ENCODE assay signal across 23 cellular contexts in genomic region chr11:2896047-2896446, GRCh38. TPM values are rescaled to one million over a fixed set of nuclear protein-coding genes. Genes with fewer than 3 reads are reported as not detected.
DNase-seq lines count a peak whose midpoint lies in the region; ATAC-seq, FAIRE-seq and TF ChIP-seq lines count a peak whose summit lies in the region.
"Had no signal": no experiment of that assay in that cellular context is flagged by ENCODE, and none has a peak within 500 bp of the region (broad histone marks: within the 10 kb centered on the region; RNA-seq: fewer than 3 reads in every experiment).

No MANE protein-coding gene starts in this region.

- H3K4me3 Mint-ChIP-seq in effector memory CD8-positive, alpha-beta T cell = no peak overlapping the region
- no peak overlapping the region for H3K4me3 Mint-ChIP-seq in stimulated activated effector memory CD8-positive, alpha-beta T cell treated with anti-CD3 and anti-CD28 coated beads, Interleukin-12 subunit alpha, Interleukin-12 subunit beta, amount 100 ng/mL, for 72 hours
- H3K4me3 Mint-ChIP-seq in stimulated activated memory B cell treated with anti-CD40 and anti-IgM and Interleukin-4, amounts not matched to agents 10 μg/mL and 1 μg/mL and 100 μg/mL, for 72 hours = no peak overlapping the region
- H3K4me3 Mint-ChIP-seq: IgD-negative memory B cell had no signal

- WGBS in HepG2 (ENCODE audit: low lambda C conversion rate) = 41% methylated on average over 6 of the region's 9 CpGs
- WGBS in right lobe of liver (ENCODE audit: insufficient coverage, low coverage, low lambda C conversion rate, missing lambda C conversion rate) = 77% methylated on average over 5 of the region's 9 CpGs

- no peak overlapping the region for H3K4me2 ChIP-seq in HepG2 (ENCODE audit: low read depth, low read length)

- in situ Hi-C loops in HepG2 (cut with HindIII; ENCODE audit: extremely low pct_ligation_motif_present, low pct_unique_long_range_greater_than_20kb) = loop anchor here (5.0 kb wide), 2 partner anchors 204 to 464 kb away; no protein-coding TSS in a partner anchor

- no peak for ATAC-seq in HepG2
- no peak for ATAC-seq in right lobe of liver
- no peak for ATAC-seq in effector memory CD8-positive, alpha-beta T cell (replicated peaks)
- ATAC-seq in stimulated activated effector memory CD8-positive, alpha-beta T cell treated with anti-CD3 and anti-CD28 coated beads, Interleukin-12 subunit alpha, Interleukin-12 subunit beta, amount 100 ng/mL, for 72 hours = no peak
- ATAC-seq in stimulated activated memory B cell treated with anti-CD40 and anti-IgM and Interleukin-4, amounts not matched to agents 10 μg/mL and 1 μg/mL and 100 μg/mL, for 72 hours = no peak
- ATAC-seq: Panc1 had no signal

- no TSS peak for BruUV-seq in HepG2 (replicated peaks; lab: Mats Ljungman, UMichigan)

- H3K4me1 ChIP-seq in HepG2 (ENCODE audit: insufficient read depth, low read length) = peaks cover 15% of the 10 kb centered on the region
- H3K4me1 ChIP-seq in right lobe of liver = peaks cover 0 to 18% (median 9%) of the 10 kb centered on the region in 4 donors

- no peak overlapping the region for H3K4me3 ChIP-seq in HepG2 (replicated peaks in 1 of 3; ENCODE audit: insufficient read depth in 1 of 3, low read depth in 2 of 3, low read length in 3 of 3)
- no peak overlapping the region for H3K4me3 ChIP-seq in right lobe of liver
- H3K4me3 ChIP-seq: SJSA1 had no signal

- H3K79me2 ChIP-seq in HepG2 (ENCODE audit: insufficient read depth, low read length) = no peaks in the 10 kb centered on the region

- POLR2A ChIA-PET in HepG2 (lab: Yijun Ruan, JAX) (no interaction called here), RWPE1 (lab: Yijun Ruan, JAX; ENCODE audit: low non-redundant PET) (no interaction called here)

- H3K9me3 Mint-ChIP-seq in effector memory CD8-positive, alpha-beta T cell = no peaks in the 10 kb centered on the region
- H3K9me3 Mint-ChIP-seq in stimulated activated effector memory CD8-positive, alpha-beta T cell treated with anti-CD3 and anti-CD28 coated beads, Interleukin-12 subunit alpha, Interleukin-12 subunit beta, amount 100 ng/mL, for 72 hours = no peaks in the 10 kb centered on the region
- H3K9me3 Mint-ChIP-seq in stimulated activated memory B cell treated with anti-CD40 and anti-IgM and Interleukin-4, amounts not matched to agents 10 μg/mL and 1 μg/mL and 100 μg/mL, for 72 hours = no peaks in the 10 kb centered on the region
- H3K9me3 Mint-ChIP-seq: IgD-negative memory B cell had no signal

- H3K27ac ChIP-seq in HepG2 (ENCODE audit: extremely low read length, insufficient read depth, low read length) (no peak overlapping the region), right lobe of liver (no peak overlapping the region), RWPE1 (peak overlapping the region; percentile 94)
- H3K27ac ChIP-seq: SJSA1 had no signal

- peaks cover 11% of the 10 kb centered on the region for H3K36me3 Mint-ChIP-seq in effector memory CD8-positive, alpha-beta T cell (ENCODE audit: insufficient read depth)
- H3K36me3 Mint-ChIP-seq in stimulated activated effector memory CD8-positive, alpha-beta T cell treated with anti-CD3 and anti-CD28 coated beads, Interleukin-12 subunit alpha, Interleukin-12 subunit beta, amount 100 ng/mL, for 72 hours = no peaks in the 10 kb centered on the region
- no peaks in the 10 kb centered on the region for H3K36me3 Mint-ChIP-seq in stimulated activated memory B cell treated with anti-CD40 and anti-IgM and Interleukin-4, amounts not matched to agents 10 μg/mL and 1 μg/mL and 100 μg/mL, for 72 hours
- H3K36me3 Mint-ChIP-seq: IgD-negative memory B cell had no signal

- H4K20me1 ChIP-seq in HepG2 (ENCODE audit: insufficient read depth, low read length) = no peaks in the 10 kb centered on the region

- H3K4me1 Mint-ChIP-seq in effector memory CD8-positive, alpha-beta T cell (ENCODE audit: low read depth in 2 of 2) = peaks cover 40 to 43% of the 10 kb centered on the region in 2 donors
- peaks cover 44% of the 10 kb centered on the region for H3K4me1 Mint-ChIP-seq in stimulated activated effector memory CD8-positive, alpha-beta T cell treated with anti-CD3 and anti-CD28 coated beads, Interleukin-12 subunit alpha, Interleukin-12 subunit beta, amount 100 ng/mL, for 72 hours
- H3K4me1 Mint-ChIP-seq in stimulated activated memory B cell treated with anti-CD40 and anti-IgM and Interleukin-4, amounts not matched to agents 10 μg/mL and 1 μg/mL and 100 μg/mL, for 72 hours = peaks cover 37% of the 10 kb centered on the region

- intact Hi-C loops in HepG2 (cut with micrococcal nuclease; ENCODE audit: unreplicated experiment) (no loop called here), right lobe of liver (cut with DNase I) (no loop called here)

- H2AFZ ChIP-seq in HepG2 (ENCODE audit: low read length) = no peak overlapping the region

- no peak overlapping the region for H3K9ac ChIP-seq in HepG2 (ENCODE audit: insufficient read depth, low read depth, low read length)

- H3K27me3 ChIP-seq in HepG2 (ENCODE audit: control insufficient read depth in 1 of 2, insufficient read depth in 2 of 2, low read length in 2 of 2) (peaks cover 0 to 8% of the 10 kb centered on the region in 2 experiments; a peak in 4 of 5 replicates), right lobe of liver (no peaks in the 10 kb centered on the region)
- H3K27me3 ChIP-seq: SJSA1 had no signal

- no peak for TF ChIP-seq CTCF in HepG2 (CRISPR knock-in tag; IDR thresholded peaks at IDR 0.05)
- TF ChIP-seq CTCF in right lobe of liver (IDR thresholded peaks at IDR 0.05) = no peak
- TF ChIP-seq CTCF in RWPE1 (conservative IDR thresholded peaks at IDR 0.05; ENCODE audit: low read depth) = no peak

- CTCF ChIA-PET in HepG2 (lab: Yijun Ruan, JAX; ENCODE audit: low intra/inter-chr PET ratio, low total read pairs) = no interaction called here
- CTCF ChIA-PET in RWPE1 (lab: Yijun Ruan, JAX) = interaction anchor here (0.6 to 12.4 kb wide), 2 partner anchors 363 to 369 kb away, joined by 4 to 324 read pairs; no protein-coding TSS in a partner anchor

- H3K27ac Mint-ChIP-seq in effector memory CD8-positive, alpha-beta T cell = peak overlapping the region; percentile 66 to 81
- peak overlapping the region; percentile 81 for H3K27ac Mint-ChIP-seq in stimulated activated effector memory CD8-positive, alpha-beta T cell treated with anti-CD3 and anti-CD28 coated beads, Interleukin-12 subunit alpha, Interleukin-12 subunit beta, amount 100 ng/mL, for 72 hours
- no peak overlapping the region for H3K27ac Mint-ChIP-seq in stimulated activated memory B cell treated with anti-CD40 and anti-IgM and Interleukin-4, amounts not matched to agents 10 μg/mL and 1 μg/mL and 100 μg/mL, for 72 hours
- H3K27ac Mint-ChIP-seq: IgD-negative memory B cell had no signal

- H3K36me3 ChIP-seq in HepG2 (replicated peaks in 1 of 2; ENCODE audit: control insufficient read depth in 1 of 2, insufficient read depth in 2 of 2, low read length in 2 of 2) (no peaks in the 10 kb centered on the region), right lobe of liver (no peaks in the 10 kb centered on the region)
- H3K36me3 ChIP-seq: SJSA1 had no signal

- no peak for TF ChIP-seq RAD21 in HepG2 (CRISPR knock-in tag; IDR thresholded peaks at IDR 0.05)

- no peak for DNase-seq in HepG2 (ENCODE audit: low spot score)
- DNase-seq in right lobe of liver = no peak
- no peak for DNase-seq in RWPE1 (ENCODE audit: low spot score)
- DNase-seq in effector memory CD8-positive, alpha-beta T cell = no peak
- no peak for DNase-seq in stimulated activated effector memory CD8-positive, alpha-beta T cell treated with anti-CD3 and anti-CD28 coated beads, Interleukin-12 subunit alpha, Interleukin-12 subunit beta, amount 100 ng/mL, for 72 hours (ENCODE audit: low spot score in 2 of 2)
- no peak for DNase-seq in activated CD4-positive, alpha-beta T cell treated with anti-CD3 and anti-CD28 coated beads, Interleukin-2, amount 50 U/mL, for 1 hour
- DNase-seq: C1 segment of cervical spinal cord, DMS53, GDM1, Kasumi-1, NCI-H1694 treated with DMSO at 0.1 percent for 48 hours, NCI-H2081 treated with DMSO at 0.1 percent for 48 hours, NCI-H2171 treated with DMSO at 0.1 percent for 48 hours, NCI-H524 treated with DMSO at 0.1 percent for 48 hours, NCI-H82 had no signal

- TF ChIP-seq POLR2A in HepG2 (IDR thresholded peaks at IDR 0.05; ENCODE audit: insufficient read depth in 1 of 2, low read depth in 2 of 2, low read length in 2 of 2) (no peak), right lobe of liver (IDR thresholded peaks at IDR 0.05) (no peak)

- no peak for TF ChIP-seq EP300 in HepG2 (IDR thresholded peaks at IDR 0.05; ENCODE audit: low read depth in 2 of 2, low read length in 2 of 2)
- no peak for TF ChIP-seq EP300 in HepG2 (CRISPR knock-in tag; IDR thresholded peaks at IDR 0.05; ENCODE audit: borderline replicate concordance)

- no peaks in the 10 kb centered on the region for H3K27me3 Mint-ChIP-seq in effector memory CD8-positive, alpha-beta T cell
- no peaks in the 10 kb centered on the region for H3K27me3 Mint-ChIP-seq in stimulated activated memory B cell treated with anti-CD40 and anti-IgM and Interleukin-4, amounts not matched to agents 10 μg/mL and 1 μg/mL and 100 μg/mL, for 72 hours
- H3K27me3 Mint-ChIP-seq: IgD-negative memory B cell had no signal

- no peak for FAIRE-seq in HepG2 (lab: Jason Lieb, UNC)
- FAIRE-seq: D721Med, GM18507, GM19239, HTR-8/SVneo had no signal

- H3K9me3 ChIP-seq in HepG2 (ENCODE audit: low read length) (no peaks in the 10 kb centered on the region), right lobe of liver (no peaks in the 10 kb centered on the region)
- H3K9me3 ChIP-seq: SJSA1 had no signal

RNA-seq across cellular contexts. Expression of gene CDKN1C, which starts 10.5 kb away (rescaled TPM):
- total RNA-seq in HepG2 (2016; rRNA removed; fragmentation: Illumina TruSeq; extraction: Trizol) = not detected in 2 replicates
- total RNA-seq in HepG2 (2016; cell fraction: cytosol; rRNA removed; fragmentation: Illumina TruSeq; extraction: Trizol; ENCODE audit: low read depth) = not detected in 2 replicates
- total RNA-seq in HepG2 (2016; cell fraction: insoluble cytoplasmic fraction; rRNA removed; fragmentation: Illumina TruSeq; extraction: Trizol) = not detected in 2 replicates
- total RNA-seq in HepG2 (2016; cell fraction: membrane; rRNA removed; fragmentation: Illumina TruSeq; extraction: Trizol) = not detected in 2 replicates
- not detected in 2 replicates for total RNA-seq in HepG2 (2016; cell fraction: nucleus; rRNA removed; fragmentation: Illumina TruSeq; extraction: Trizol)
- polyA plus RNA-seq in HepG2 (2011; rRNA removed) = not detected in 2 replicates
- polyA plus RNA-seq in HepG2 (2011; cell fraction: cytosol; rRNA removed) = not detected in 2 replicates
- polyA plus RNA-seq in HepG2 (2011; cell fraction: nucleus; rRNA removed) = 0.10 and 0.23 TPM in 2 replicates
- polyA plus RNA-seq in HepG2 (2012) = not detected in 2 replicates
- polyA plus RNA-seq in HepG2 (2016; cell fraction: cytosol; fragmentation: Illumina TruSeq; extraction: Trizol; ENCODE audit: low read depth) = not detected in 2 replicates
- not detected in 2 replicates for polyA plus RNA-seq in HepG2 (2016; cell fraction: insoluble cytoplasmic fraction; fragmentation: Illumina TruSeq; extraction: Trizol; ENCODE audit: low read depth)
- not detected in 2 replicates for polyA plus RNA-seq in HepG2 (2016; cell fraction: membrane; fragmentation: Illumina TruSeq; extraction: Trizol; ENCODE audit: low read depth)
- polyA plus RNA-seq in HepG2 (2016; cell fraction: nucleus; fragmentation: Illumina TruSeq; extraction: Trizol; ENCODE audit: insufficient read depth, low read depth) = not detected in 2 replicates
- 17.4 TPM in 1 of 2 replicates, not detected in the other for polyA minus RNA-seq in HepG2 (2011; rRNA and poly(A)+ RNA removed; ENCODE audit: low replicate concordance)
- polyA minus RNA-seq in HepG2 (2011; cell fraction: cytosol; rRNA and poly(A)+ RNA removed) = 0.30 and 0.70 TPM in 2 replicates
- 0.52 TPM in 1 of 2 replicates, not detected in the other for polyA minus RNA-seq in HepG2 (2011; cell fraction: nucleus; rRNA and poly(A)+ RNA removed)
- total RNA-seq in right lobe of liver = 1 to 10 TPM; 2.2 to 8.0 (median 3.6) TPM
- polyA plus RNA-seq: IgD-negative memory B cell had no signal

RNA-seq across cellular contexts. Expression of gene PHLDA2, which starts 33.2 kb away (rescaled TPM):
- total RNA-seq in HepG2 (2016; rRNA removed; fragmentation: Illumina TruSeq; extraction: Trizol) (0.36 and 0.55 TPM in 2 replicates), right lobe of liver (10 to 100 TPM in 2 of 6 experiments, 1 to 10 TPM in 1, under 1 TPM in 2, not detected in 1; 0.51 to 12.7 (median 5.9) TPM)
- 0.40 TPM in 1 of 2 replicates, not detected in the other for total RNA-seq in HepG2 (2016; cell fraction: cytosol; rRNA removed; fragmentation: Illumina TruSeq; extraction: Trizol; ENCODE audit: low read depth)
- 0.27 and 0.56 TPM in 2 replicates for total RNA-seq in HepG2 (2016; cell fraction: insoluble cytoplasmic fraction; rRNA removed; fragmentation: Illumina TruSeq; extraction: Trizol)
- total RNA-seq in HepG2 (2016; cell fraction: membrane; rRNA removed; fragmentation: Illumina TruSeq; extraction: Trizol) = 0.31 and 0.65 TPM in 2 replicates
- not detected in 2 replicates for total RNA-seq in HepG2 (2016; cell fraction: nucleus; rRNA removed; fragmentation: Illumina TruSeq; extraction: Trizol)
- polyA plus RNA-seq in HepG2 (2011; rRNA removed) = 0.78 and 1.5 TPM in 2 replicates
- polyA plus RNA-seq in HepG2 (2011; cell fraction: cytosol; rRNA removed) = 2.2 and 3.8 TPM in 2 replicates
- 3.7 and 3.9 TPM in 2 replicates for polyA plus RNA-seq in HepG2 (2011; cell fraction: nucleus; rRNA removed)
- 1.5 and 2.9 TPM in 2 replicates for polyA plus RNA-seq in HepG2 (2012)
- 1.1 and 1.5 TPM in 2 replicates for polyA plus RNA-seq in HepG2 (2016; cell fraction: cytosol; fragmentation: Illumina TruSeq; extraction: Trizol; ENCODE audit: low read depth)
- polyA plus RNA-seq in HepG2 (2016; cell fraction: insoluble cytoplasmic fraction; fragmentation: Illumina TruSeq; extraction: Trizol; ENCODE audit: low read depth) = 2.2 and 2.4 TPM in 2 replicates
- 1.2 and 1.5 TPM in 2 replicates for polyA plus RNA-seq in HepG2 (2016; cell fraction: membrane; fragmentation: Illumina TruSeq; extraction: Trizol; ENCODE audit: low read depth)
- polyA plus RNA-seq in HepG2 (2016; cell fraction: nucleus; fragmentation: Illumina TruSeq; extraction: Trizol; ENCODE audit: insufficient read depth, low read depth) = 2.0 and 2.5 TPM in 2 replicates
- 1.2 and 12.9 TPM in 2 replicates for polyA minus RNA-seq in HepG2 (2011; rRNA and poly(A)+ RNA removed; ENCODE audit: low replicate concordance)
- polyA minus RNA-seq in HepG2 (2011; cell fraction: cytosol; rRNA and poly(A)+ RNA removed) = 0.88 and 1.4 TPM in 2 replicates
- 0.64 and 0.87 TPM in 2 replicates for polyA minus RNA-seq in HepG2 (2011; cell fraction: nucleus; rRNA and poly(A)+ RNA removed)
- polyA plus RNA-seq: IgD-negative memory B cell had no signal
